1 cellular context compared by ENCODE assay signal in genomic region chr2:180910831-180911665, GRCh38.
TF ChIP-seq lines count a peak whose summit lies in the region.

No MANE protein-coding gene starts in this region.

TF ChIP-seq in GM23338, 12 proteins besides CTCF, POLR2A, EP300 and RAD21:
- TF ChIP-seq, protein P1, sequence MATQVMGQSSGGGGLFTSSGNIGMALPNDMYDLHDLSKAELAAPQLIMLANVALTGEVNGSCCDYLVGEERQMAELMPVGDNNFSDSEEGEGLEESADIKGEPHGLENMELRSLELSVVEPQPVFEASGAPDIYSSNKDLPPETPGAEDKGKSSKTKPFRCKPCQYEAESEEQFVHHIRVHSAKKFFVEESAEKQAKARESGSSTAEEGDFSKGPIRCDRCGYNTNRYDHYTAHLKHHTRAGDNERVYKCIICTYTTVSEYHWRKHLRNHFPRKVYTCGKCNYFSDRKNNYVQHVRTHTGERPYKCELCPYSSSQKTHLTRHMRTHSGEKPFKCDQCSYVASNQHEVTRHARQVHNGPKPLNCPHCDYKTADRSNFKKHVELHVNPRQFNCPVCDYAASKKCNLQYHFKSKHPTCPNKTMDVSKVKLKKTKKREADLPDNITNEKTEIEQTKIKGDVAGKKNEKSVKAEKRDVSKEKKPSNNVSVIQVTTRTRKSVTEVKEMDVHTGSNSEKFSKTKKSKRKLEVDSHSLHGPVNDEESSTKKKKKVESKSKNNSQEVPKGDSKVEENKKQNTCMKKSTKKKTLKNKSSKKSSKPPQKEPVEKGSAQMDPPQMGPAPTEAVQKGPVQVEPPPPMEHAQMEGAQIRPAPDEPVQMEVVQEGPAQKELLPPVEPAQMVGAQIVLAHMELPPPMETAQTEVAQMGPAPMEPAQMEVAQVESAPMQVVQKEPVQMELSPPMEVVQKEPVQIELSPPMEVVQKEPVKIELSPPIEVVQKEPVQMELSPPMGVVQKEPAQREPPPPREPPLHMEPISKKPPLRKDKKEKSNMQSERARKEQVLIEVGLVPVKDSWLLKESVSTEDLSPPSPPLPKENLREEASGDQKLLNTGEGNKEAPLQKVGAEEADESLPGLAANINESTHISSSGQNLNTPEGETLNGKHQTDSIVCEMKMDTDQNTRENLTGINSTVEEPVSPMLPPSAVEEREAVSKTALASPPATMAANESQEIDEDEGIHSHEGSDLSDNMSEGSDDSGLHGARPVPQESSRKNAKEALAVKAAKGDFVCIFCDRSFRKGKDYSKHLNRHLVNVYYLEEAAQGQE (IDR thresholded peaks at IDR 0.05; ENCODE audit: unreplicated experiment), result no peak
- TF ChIP-seq EZH2phosphoT487 (IDR thresholded peaks at IDR 0.05; ENCODE audit: unreplicated experiment), result no peak
- TF ChIP-seq, protein P2, sequence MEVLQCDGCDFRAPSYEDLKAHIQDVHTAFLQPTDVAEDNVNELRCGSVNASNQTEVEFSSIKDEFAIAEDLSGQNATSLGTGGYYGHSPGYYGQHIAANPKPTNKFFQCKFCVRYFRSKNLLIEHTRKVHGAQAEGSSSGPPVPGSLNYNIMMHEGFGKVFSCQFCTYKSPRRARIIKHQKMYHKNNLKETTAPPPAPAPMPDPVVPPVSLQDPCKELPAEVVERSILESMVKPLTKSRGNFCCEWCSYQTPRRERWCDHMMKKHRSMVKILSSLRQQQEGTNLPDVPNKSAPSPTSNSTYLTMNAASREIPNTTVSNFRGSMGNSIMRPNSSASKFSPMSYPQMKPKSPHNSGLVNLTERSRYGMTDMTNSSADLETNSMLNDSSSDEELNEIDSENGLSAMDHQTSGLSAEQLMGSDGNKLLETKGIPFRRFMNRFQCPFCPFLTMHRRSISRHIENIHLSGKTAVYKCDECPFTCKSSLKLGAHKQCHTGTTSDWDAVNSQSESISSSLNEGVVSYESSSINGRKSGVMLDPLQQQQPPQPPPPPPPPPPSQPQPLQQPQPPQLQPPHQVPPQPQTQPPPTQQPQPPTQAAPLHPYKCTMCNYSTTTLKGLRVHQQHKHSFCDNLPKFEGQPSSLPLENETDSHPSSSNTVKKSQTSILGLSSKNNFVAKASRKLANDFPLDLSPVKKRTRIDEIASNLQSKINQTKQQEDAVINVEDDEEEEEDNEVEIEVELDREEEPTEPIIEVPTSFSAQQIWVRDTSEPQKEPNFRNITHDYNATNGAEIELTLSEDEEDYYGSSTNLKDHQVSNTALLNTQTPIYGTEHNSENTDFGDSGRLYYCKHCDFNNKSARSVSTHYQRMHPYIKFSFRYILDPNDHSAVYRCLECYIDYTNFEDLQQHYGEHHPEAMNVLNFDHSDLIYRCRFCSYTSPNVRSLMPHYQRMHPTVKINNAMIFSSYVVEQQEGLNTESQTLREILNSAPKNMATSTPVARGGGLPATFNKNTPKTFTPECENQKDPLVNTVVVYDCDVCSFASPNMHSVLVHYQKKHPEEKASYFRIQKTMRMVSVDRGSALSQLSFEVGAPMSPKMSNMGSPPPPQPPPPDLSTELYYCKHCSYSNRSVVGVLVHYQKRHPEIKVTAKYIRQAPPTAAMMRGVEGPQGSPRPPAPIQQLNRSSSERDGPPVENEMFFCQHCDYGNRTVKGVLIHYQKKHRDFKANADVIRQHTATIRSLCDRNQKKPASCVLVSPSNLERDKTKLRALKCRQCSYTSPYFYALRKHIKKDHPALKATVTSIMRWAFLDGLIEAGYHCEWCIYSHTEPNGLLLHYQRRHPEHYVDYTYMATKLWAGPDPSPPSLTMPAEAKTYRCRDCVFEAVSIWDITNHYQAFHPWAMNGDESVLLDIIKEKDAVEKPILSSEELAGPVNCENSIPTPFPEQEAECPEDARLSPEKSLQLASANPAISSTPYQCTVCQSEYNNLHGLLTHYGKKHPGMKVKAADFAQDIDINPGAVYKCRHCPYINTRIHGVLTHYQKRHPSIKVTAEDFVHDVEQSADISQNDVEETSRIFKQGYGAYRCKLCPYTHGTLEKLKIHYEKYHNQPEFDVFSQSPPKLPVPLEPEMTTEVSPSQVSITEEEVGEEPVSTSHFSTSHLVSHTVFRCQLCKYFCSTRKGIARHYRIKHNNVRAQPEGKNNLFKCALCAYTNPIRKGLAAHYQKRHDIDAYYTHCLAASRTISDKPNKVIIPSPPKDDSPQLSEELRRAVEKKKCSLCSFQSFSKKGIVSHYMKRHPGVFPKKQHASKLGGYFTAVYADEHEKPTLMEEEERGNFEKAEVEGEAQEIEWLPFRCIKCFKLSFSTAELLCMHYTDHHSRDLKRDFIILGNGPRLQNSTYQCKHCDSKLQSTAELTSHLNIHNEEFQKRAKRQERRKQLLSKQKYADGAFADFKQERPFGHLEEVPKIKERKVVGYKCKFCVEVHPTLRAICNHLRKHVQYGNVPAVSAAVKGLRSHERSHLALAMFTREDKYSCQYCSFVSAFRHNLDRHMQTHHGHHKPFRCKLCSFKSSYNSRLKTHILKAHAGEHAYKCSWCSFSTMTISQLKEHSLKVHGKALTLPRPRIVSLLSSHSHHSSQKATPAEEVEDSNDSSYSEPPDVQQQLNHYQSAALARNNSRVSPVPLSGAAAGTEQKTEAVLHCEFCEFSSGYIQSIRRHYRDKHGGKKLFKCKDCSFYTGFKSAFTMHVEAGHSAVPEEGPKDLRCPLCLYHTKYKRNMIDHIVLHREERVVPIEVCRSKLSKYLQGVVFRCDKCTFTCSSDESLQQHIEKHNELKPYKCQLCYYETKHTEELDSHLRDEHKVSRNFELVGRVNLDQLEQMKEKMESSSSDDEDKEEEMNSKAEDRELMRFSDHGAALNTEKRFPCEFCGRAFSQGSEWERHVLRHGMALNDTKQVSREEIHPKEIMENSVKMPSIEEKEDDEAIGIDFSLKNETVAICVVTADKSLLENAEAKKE (CRISPR knock-in tag; IDR thresholded peaks at IDR 0.05), result no peak
- no peak for TF ChIP-seq NANOG (IDR thresholded peaks at IDR 0.05; ENCODE audit: borderline replicate concordance)
- no peak for TF ChIP-seq STAT1 (IDR thresholded peaks at IDR 0.05; ENCODE audit: unreplicated experiment)
- TF ChIP-seq ZNF331 (CRISPR knock-in tag; IDR thresholded peaks at IDR 0.05; ENCODE audit: low read depth), result no peak
- no peak for TF ChIP-seq ETS1 (IDR thresholded peaks at IDR 0.05)
- no peak for TF ChIP-seq JUNB (IDR thresholded peaks at IDR 0.05; ENCODE audit: unreplicated experiment)
- no peak for TF ChIP-seq ZNF114 (CRISPR knock-in tag; IDR thresholded peaks at IDR 0.05)
- no peak for TF ChIP-seq POLR2AphosphoS5 (IDR thresholded peaks at IDR 0.05; ENCODE audit: low read depth)
- no peak for TF ChIP-seq EZH2 (IDR thresholded peaks at IDR 0.05; ENCODE audit: low read depth, unreplicated experiment)
- no peak for TF ChIP-seq CREB1 (CRISPR knock-in tag; IDR thresholded peaks at IDR 0.05; ENCODE audit: low read depth)
